In genomic region chr5:141852448-141852847, GRCh38 we compare ENCODE assay signal across 22 cellular contexts. TPM values are rescaled to one million over a fixed set of nuclear protein-coding genes. Genes with fewer than 3 reads are reported as not detected.
DNase-seq lines count a peak whose midpoint lies in the region; ATAC-seq and TF ChIP-seq lines count a peak whose summit lies in the region.
"Had no signal": no experiment of that assay in that cellular context is flagged by ENCODE, and none has a peak within 500 bp of the region (broad histone marks: within the 10 kb centered on the region; RNA-seq: fewer than 3 reads in every experiment).

No MANE protein-coding gene starts in this region.

- no peaks in the 10 kb centered on the region for H3K9me3 Mint-ChIP-seq in HFFc6

- H3K4me3 ChIP-seq in SK-N-SH (ENCODE audit: low read depth in 2 of 2, low read length in 1 of 2) (no peak overlapping the region), mesenchymal stem cell (ENCODE audit: insufficient read depth in 1 of 2, low read depth in 1 of 2, low read length in 2 of 2) (no peak overlapping the region), PC-3 (ENCODE audit: low read length) (no peak overlapping the region)
- H3K4me3 ChIP-seq: HAP-1, SJCRH30 had no signal

- no peaks in the 10 kb centered on the region for H3K79me1 ChIP-seq in mesenchymal stem cell (replicated peaks; ENCODE audit: low read length, poor library complexity, severe bottlenecking)

- no peak for TF ChIP-seq RAD21 in SK-N-SH (IDR thresholded peaks at IDR 0.05; ENCODE audit: low read length)

- no peaks in the 10 kb centered on the region for H3K79me2 ChIP-seq in SK-N-SH (ENCODE audit: insufficient read depth)
- H3K79me2 ChIP-seq in PC-3 (ENCODE audit: low read length), result no peaks in the 10 kb centered on the region

- H3K36me3 ChIP-seq in SK-N-SH (replicated peaks in 1 of 2; ENCODE audit: control insufficient read depth in 1 of 2, insufficient read depth in 2 of 2, low read length in 1 of 2), result no peaks in the 10 kb centered on the region
- no peaks in the 10 kb centered on the region for H3K36me3 ChIP-seq in mesenchymal stem cell (ENCODE audit: control insufficient read depth in 1 of 2, insufficient read depth in 2 of 2, low read depth in 1 of 2, low read length in 2 of 2)
- H3K36me3 ChIP-seq in PC-3 (ENCODE audit: low read depth, low read length), result no peaks in the 10 kb centered on the region
- H3K36me3 ChIP-seq: HAP-1, SJCRH30 had no signal

- no peak overlapping the region for H3K27ac ChIP-seq in SK-N-SH (ENCODE audit: low read depth in 2 of 2, low read length in 1 of 2)
- H3K27ac ChIP-seq in mesenchymal stem cell (ENCODE audit: low read length, poor library complexity, severe bottlenecking), result no peak overlapping the region
- H3K27ac ChIP-seq in PC-3 (ENCODE audit: low read length), result no peak overlapping the region
- H3K27ac ChIP-seq: SJCRH30 had no signal

- in situ Hi-C loops in ACHN (cut with HindIII; ENCODE audit: low pct_ligation_motif_present, low pct_unique_long_range_greater_than_20kb, low sequenced_read_pairs), result no loop called here

- H3K9me3 ChIP-seq in SK-N-SH, result no peaks in the 10 kb centered on the region
- no peaks in the 10 kb centered on the region for H3K9me3 ChIP-seq in mesenchymal stem cell (ENCODE audit: control insufficient read depth, low read length)
- H3K9me3 ChIP-seq in PC-3 (ENCODE audit: low read length), result no peaks in the 10 kb centered on the region
- H3K9me3 ChIP-seq: HAP-1, SJCRH30 had no signal

- H3K23ac ChIP-seq in mesenchymal stem cell (ENCODE audit: low read length in 2 of 2), result no peak overlapping the region

- H2AFZ ChIP-seq in SK-N-SH (ENCODE audit: low read depth) (no peak overlapping the region), mesenchymal stem cell (ENCODE audit: low read depth, low read length) (no peak overlapping the region), PC-3 (ENCODE audit: low read length) (no peak overlapping the region)

- H3K14ac ChIP-seq in mesenchymal stem cell (ENCODE audit: low read length in 2 of 2), result no peak overlapping the region

- H3K18ac ChIP-seq in mesenchymal stem cell (ENCODE audit: low read depth in 1 of 2, low read length in 2 of 2), result no peak overlapping the region

- no peak overlapping the region for H3K4me3 Mint-ChIP-seq in HFFc6

- peaks cover 6% of the 10 kb centered on the region for H3K27me3 Mint-ChIP-seq in HFFc6 (ENCODE audit: insufficient read depth)

- 83% methylated on average over 3 of the region's 3 CpGs for WGBS in SK-N-SH (ENCODE audit: low lambda C conversion rate)
- 75% methylated on average over 2 of the region's 3 CpGs for WGBS in mesenchymal stem cell

- no peak overlapping the region for H2BK12ac ChIP-seq in mesenchymal stem cell (ENCODE audit: low read length in 2 of 2)

- no peaks in the 10 kb centered on the region for H3K36me3 Mint-ChIP-seq in HFFc6 (ENCODE audit: low read depth)

- no peak overlapping the region for H2BK5ac ChIP-seq in mesenchymal stem cell (ENCODE audit: low read depth, low read length, poor library complexity, severe bottlenecking)

- H3F3A ChIP-seq in SK-N-SH (replicated peaks; ENCODE audit: insufficient read depth), result peaks cover 5% of the 10 kb centered on the region
- no peaks in the 10 kb centered on the region for H3F3A ChIP-seq in PC-3 (ENCODE audit: low read length, unreplicated experiment)

- H3K4me1 Mint-ChIP-seq in HFFc6 (ENCODE audit: low read depth), result peaks cover 10% of the 10 kb centered on the region

- no peak overlapping the region for H3K9ac ChIP-seq in SK-N-SH
- H3K9ac ChIP-seq in mesenchymal stem cell (ENCODE audit: low read length), result no peak overlapping the region
- H3K9ac ChIP-seq in PC-3 (ENCODE audit: low read length), result no peak overlapping the region

- no peak overlapping the region for H4K8ac ChIP-seq in mesenchymal stem cell (ENCODE audit: low read length)

- no peak for ATAC-seq in SK-N-SH treated with all-trans-retinoic acid at 6 μM for 48 hours
- ATAC-seq in PC-3, result no peak

- H2BK15ac ChIP-seq in mesenchymal stem cell (ENCODE audit: low read depth, poor library complexity, severe bottlenecking), result no peak overlapping the region

- no peak overlapping the region for H3K4me2 ChIP-seq in SK-N-SH
- H3K4me2 ChIP-seq in mesenchymal stem cell (ENCODE audit: low read length, poor library complexity, severe bottlenecking), result no peak overlapping the region
- H3K4me2 ChIP-seq in PC-3 (ENCODE audit: low read length), result no peak overlapping the region

- no peak for TF ChIP-seq EP300 in SK-N-SH (IDR thresholded peaks at IDR 0.05; ENCODE audit: borderline replicate concordance in 1 of 2, low read depth in 1 of 2, low read length in 1 of 2)

- intact Hi-C loops in PC-3 (cut with micrococcal nuclease), result no loop called here

- H2BK120ac ChIP-seq in mesenchymal stem cell (ENCODE audit: low read depth, low read length), result no peak overlapping the region

- CTCF ChIA-PET in SK-N-SH (lab: Yijun Ruan, JAX) (interaction anchor here (1.0 to 2.0 kb wide), 4 partner anchors 17 to 161 kb away, joined by 3 to 6 read pairs (median 4); partner anchors contain the start of gene PCDH1), PC-3 (lab: Charles Lee) (no interaction called here)

- POLR2A ChIA-PET in SK-N-SH (lab: Yijun Ruan, JAX) (no interaction called here), PC-3 (lab: Charles Lee; ENCODE audit: unreplicated experiment) (no interaction called here)

- H3K4me1 ChIP-seq in SK-N-SH (ENCODE audit: control insufficient read depth in 1 of 2, insufficient read depth in 2 of 2, low read depth in 1 of 2, low read length in 1 of 2) (peaks cover 8 to 27% of the 10 kb centered on the region in 2 experiments; a peak in 2 of 4 replicates), mesenchymal stem cell (ENCODE audit: control insufficient read depth, insufficient read depth, low read depth, low read length) (peaks cover 14% of the 10 kb centered on the region), PC-3 (ENCODE audit: insufficient read depth, low read length) (peaks cover 16% of the 10 kb centered on the region)
- H3K4me1 ChIP-seq: SJCRH30 had no signal

- BruUV-seq in PC-3 (replicated peaks; lab: Mats Ljungman, UMichigan), result no TSS peak

- H4K91ac ChIP-seq in mesenchymal stem cell (ENCODE audit: low read length), result peak overlapping the region; percentile 16

- H3K4ac ChIP-seq in mesenchymal stem cell (ENCODE audit: low read depth in 1 of 2, low read length in 2 of 2), result no peak overlapping the region

- H4K20me1 ChIP-seq in SK-N-SH (ENCODE audit: insufficient read depth) (no peaks in the 10 kb centered on the region), PC-3 (ENCODE audit: low read length) (no peaks in the 10 kb centered on the region)

- H3K27ac Mint-ChIP-seq in HFFc6, result no peak overlapping the region

- DNase-seq in SK-N-SH (peak; percentile 32), HFFc6 (no peak), mesenchymal stem cell (no peak), ACHN (no peak), NCI-H2227 treated with DMSO at 0.1 percent for 48 hours (lab: John Stamatoyannopoulos, UW) (no peak), PC-3 (no peak)
- no peak for DNase-seq in activated naive CD4-positive, alpha-beta T cell treated with anti-CD3 and anti-CD28 coated beads, Interleukin-2, amount 50 U/mL, for 16 hours
- DNase-seq: AML-193, C1 segment of cervical spinal cord, DMS53, GDM1, IMR-90, NCI-H1105, NCI-H146, NCI-H2081, NCI-H2171 treated with DMSO at 0.1 percent for 48 hours, NCI-H446, NCI-H526, SJCRH30 had no signal

- H3K27me3 ChIP-seq in SK-N-SH (ENCODE audit: insufficient read depth) (no peaks in the 10 kb centered on the region), mesenchymal stem cell (ENCODE audit: control insufficient read depth in 1 of 2, insufficient read depth in 1 of 2, low read length in 2 of 2) (peaks cover 11 to 31% of the 10 kb centered on the region in 2 experiments), PC-3 (ENCODE audit: low read length) (no peaks in the 10 kb centered on the region)
- H3K27me3 ChIP-seq: SJCRH30 had no signal

- H3K9me2 ChIP-seq in SK-N-SH (no peaks in the 10 kb centered on the region), PC-3 (replicated peaks; ENCODE audit: low read length) (no peaks in the 10 kb centered on the region)

- H2AK5ac ChIP-seq in mesenchymal stem cell (ENCODE audit: low read length, severe bottlenecking), result no peak overlapping the region

- TF ChIP-seq CTCF in SK-N-SH (IDR thresholded peaks at IDR 0.05) (no peak), HFFc6 (IDR thresholded peaks at IDR 0.05) (peak; percentile 25; the same call in 1 of the 2 replicates), PC-3 (conservative IDR thresholded peaks at IDR 0.05; ENCODE audit: low read depth, low read length) (no peak)

TF ChIP-seq in SK-N-SH, 30 proteins besides CTCF, POLR2A, EP300 and RAD21 (continues in another document):
- TF ChIP-seq EZH2phosphoT487 (IDR thresholded peaks at IDR 0.05; ENCODE audit: borderline replicate concordance, low read depth) (no peak), YY1 (IDR thresholded peaks at IDR 0.05; ENCODE audit: low read depth) (no peak)
- TF ChIP-seq, protein P1, sequence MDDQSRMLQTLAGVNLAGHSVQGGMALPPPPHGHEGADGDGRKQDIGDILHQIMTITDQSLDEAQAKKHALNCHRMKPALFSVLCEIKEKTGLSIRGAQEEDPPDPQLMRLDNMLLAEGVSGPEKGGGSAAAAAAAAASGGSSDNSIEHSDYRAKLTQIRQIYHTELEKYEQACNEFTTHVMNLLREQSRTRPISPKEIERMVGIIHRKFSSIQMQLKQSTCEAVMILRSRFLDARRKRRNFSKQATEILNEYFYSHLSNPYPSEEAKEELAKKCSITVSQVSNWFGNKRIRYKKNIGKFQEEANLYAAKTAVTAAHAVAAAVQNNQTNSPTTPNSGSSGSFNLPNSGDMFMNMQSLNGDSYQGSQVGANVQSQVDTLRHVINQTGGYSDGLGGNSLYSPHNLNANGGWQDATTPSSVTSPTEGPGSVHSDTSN (IDR thresholded peaks at IDR 0.05), result no peak

TF ChIP-seq in SK-N-SH treated with all-trans-retinoic acid at 6 μM for 48 hours, 23 proteins besides CTCF, POLR2A, EP300 and RAD21 (continues in another document):
- TF ChIP-seq ARNTL (CRISPR knock-in tag; IDR thresholded peaks at IDR 0.05; ENCODE audit: borderline replicate concordance, low read depth), result no peak
- no peak for TF ChIP-seq OSR1 (CRISPR knock-in tag; IDR thresholded peaks at IDR 0.05)
- no peak for TF ChIP-seq CSDC2 (CRISPR knock-in tag; IDR thresholded peaks at IDR 0.05)
- no peak for TF ChIP-seq SNAI2 (CRISPR knock-in tag; IDR thresholded peaks at IDR 0.05)
- TF ChIP-seq ZNF565 (CRISPR knock-in tag; conservative IDR thresholded peaks at IDR 0.05; ENCODE audit: low read depth), result no peak
- TF ChIP-seq ZFP30 (CRISPR knock-in tag; IDR thresholded peaks at IDR 0.05), result no peak

RNA-seq across cellular contexts. Expression of gene PCDH1, which starts 25.8 kb away (rescaled TPM):
- polyA plus RNA-seq in SK-N-SH (2012; rRNA removed), result 0.08 and 0.10 TPM in 2 replicates
- polyA plus RNA-seq in SK-N-SH (2012; cell fraction: cytosol; rRNA removed), result 0.06 and 0.13 TPM in 2 replicates
- polyA plus RNA-seq in SK-N-SH (2012; cell fraction: nucleus; rRNA removed), result 0.05 and 0.31 TPM in 2 replicates
- total RNA-seq in HFFc6 (2021; fragmentation: NEBNext Ultra II Directional; extraction: Animal tissue kit (Norgen Biotek cat#: 25700)), result under 1 TPM in 5 of 6 experiments, not detected in 1; 0.07 to 0.18 (median 0.07) TPM
- polyA plus RNA-seq in mesenchymal stem cell (2013, experiment 1 of 2), result 2.1 TPM
- 2.0 TPM for polyA plus RNA-seq in mesenchymal stem cell (2013, experiment 2 of 2)
- 53.0 and 55.8 TPM in 2 replicates for total RNA-seq in PC-3 (2014; rRNA removed)
- total RNA-seq: OCI-LY7 had no signal

Comparison
In these comparisons a context has a peak if more than half of its experiments do, and no peak if none do; other contexts are left out.
1. RNA of gene PCDH1, which starts 25.8 kb away (total RNA-seq): 53.0 to 55.8 TPM in PC-3; 0.07 to 0.18 TPM in HFFc6; every median in the first group is over 10 times any median in the second.